Comparison of ENCODE assay signal across 10 cellular contexts in the genomic region with DNA sequence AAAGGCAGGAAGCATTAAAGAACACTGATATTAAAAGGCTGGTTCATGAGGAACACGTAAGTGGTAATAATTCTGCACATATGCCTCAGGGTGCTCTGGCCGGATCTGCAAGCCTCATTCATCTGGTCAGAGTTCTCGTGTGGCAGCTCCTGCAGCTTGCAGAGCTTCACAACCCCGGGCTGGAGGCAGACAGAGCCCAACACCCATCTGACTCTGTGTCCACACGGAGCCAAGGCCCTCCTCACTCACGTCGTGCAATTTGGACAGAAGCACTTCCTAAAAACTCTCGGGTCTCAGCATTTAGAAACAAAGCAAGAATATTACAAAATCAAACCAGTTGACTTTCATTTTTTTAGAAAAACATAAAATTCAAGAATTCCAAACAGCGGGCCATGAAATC.
DNase-seq lines count a peak whose midpoint lies in the region; ATAC-seq and TF ChIP-seq lines count a peak whose summit lies in the region.
"Had no signal": no experiment of that assay in that cellular context is flagged by ENCODE, and none has a peak within 500 bp of the region (broad histone marks: within the 10 kb centered on the region; RNA-seq: fewer than 3 reads in every experiment).

No MANE protein-coding gene starts in this region.

- TF ChIP-seq CTCF in left lung (IDR thresholded peaks at IDR 0.05) (no peak), tibial nerve (IDR thresholded peaks at IDR 0.05) (no peak), progenitor cell of endocrine pancreas (IDR thresholded peaks at IDR 0.05; ENCODE audit: unreplicated experiment) (no peak)

- ATAC-seq in left lung (peak; percentile 88), HG03108 (IDR thresholded peaks at IDR 0.05; ENCODE audit: unreplicated experiment) (no peak)
- no peak for ATAC-seq in stimulated activated naive CD8-positive, alpha-beta T cell treated with anti-CD3 and anti-CD28 coated beads, Interleukin-15, Interleukin-2, amounts not matched to agents 100 U/mL and 50 U/mL, for 24 hours

- TF ChIP-seq POLR2A in tibial nerve (IDR thresholded peaks at IDR 0.05), result no peak

- no peak overlapping the region for H3K4me3 Mint-ChIP-seq in dendritic cell treated with granulocyte-macrophage colony-stimulating factor and Interleukin-4, amounts not matched to agents 40 ng/mL and 50 ng/mL, for 4 days
- no peak overlapping the region for H3K4me3 Mint-ChIP-seq in progenitor cell of endocrine pancreas (ENCODE audit: low read depth)

- no peaks in the 10 kb centered on the region for H3K9me3 ChIP-seq in left lung
- no peaks in the 10 kb centered on the region for H3K9me3 ChIP-seq in tibial nerve

- DNase-seq in NOMO-1 (lab: John Stamatoyannopoulos, UW; ENCODE audit: unreplicated experiment in 2 of 2) (peak; percentile 92 to 94), left lung (peak in 1 of 2 donors; percentile 82), tibial nerve (ENCODE audit: low spot score in 2 of 2) (peak; percentile 41 to 71), progenitor cell of endocrine pancreas (ENCODE audit: low spot score, unreplicated experiment) (no peak), NCI-H2196 (lab: John Stamatoyannopoulos, UW; ENCODE audit: unreplicated experiment) (no peak)
- DNase-seq in stimulated activated naive CD8-positive, alpha-beta T cell treated with anti-CD3 and anti-CD28 coated beads, Interleukin-15, Interleukin-2, amounts not matched to agents 100 U/mL and 50 U/mL, for 24 hours, result no peak
- DNase-seq: activated gamma-delta T cell treated with Interleukin-2 at 50 U/mL for 16 hours, NCI-H524 treated with DMSO at 0.1 percent for 48 hours had no signal

- TF ChIP-seq EP300 in tibial nerve (IDR thresholded peaks at IDR 0.05), result peak in 1 of 2 donors; percentile 68

- peaks cover 7% of the 10 kb centered on the region for H3K36me3 Mint-ChIP-seq in dendritic cell treated with granulocyte-macrophage colony-stimulating factor and Interleukin-4, amounts not matched to agents 40 ng/mL and 50 ng/mL, for 4 days (ENCODE audit: low read depth)
- no peaks in the 10 kb centered on the region for H3K36me3 Mint-ChIP-seq in progenitor cell of endocrine pancreas (ENCODE audit: insufficient read depth)

- WGBS in tibial nerve, 2 donors, result 14 to 21% methylated on average over 9 of the region's 9 CpGs

- peaks cover 4 to 31% of the 10 kb centered on the region in 2 donors for H3K4me1 ChIP-seq in left lung
- peaks cover 0 to 69% (median 19%) of the 10 kb centered on the region in 4 donors for H3K4me1 ChIP-seq in tibial nerve

- H3K4me1 Mint-ChIP-seq in dendritic cell treated with granulocyte-macrophage colony-stimulating factor and Interleukin-4, amounts not matched to agents 40 ng/mL and 50 ng/mL, for 4 days (ENCODE audit: low read depth), result peaks cover 38% of the 10 kb centered on the region
- H3K4me1 Mint-ChIP-seq in progenitor cell of endocrine pancreas (ENCODE audit: low read depth), result no peaks in the 10 kb centered on the region

- peak overlapping the region; percentile 55 for H3K27ac Mint-ChIP-seq in dendritic cell treated with granulocyte-macrophage colony-stimulating factor and Interleukin-4, amounts not matched to agents 40 ng/mL and 50 ng/mL, for 4 days
- no peak overlapping the region for H3K27ac Mint-ChIP-seq in progenitor cell of endocrine pancreas

- no peaks in the 10 kb centered on the region for H3K36me3 ChIP-seq in left lung
- H3K36me3 ChIP-seq in tibial nerve, result no peaks in the 10 kb centered on the region

- H3K27me3 Mint-ChIP-seq in dendritic cell treated with granulocyte-macrophage colony-stimulating factor and Interleukin-4, amounts not matched to agents 40 ng/mL and 50 ng/mL, for 4 days, result no peaks in the 10 kb centered on the region
- no peaks in the 10 kb centered on the region for H3K27me3 Mint-ChIP-seq in progenitor cell of endocrine pancreas

- H3K27me3 ChIP-seq in left lung (no peaks in the 10 kb centered on the region), tibial nerve (no peaks in the 10 kb centered on the region)

- H3K9me3 Mint-ChIP-seq in dendritic cell treated with granulocyte-macrophage colony-stimulating factor and Interleukin-4, amounts not matched to agents 40 ng/mL and 50 ng/mL, for 4 days, result no peaks in the 10 kb centered on the region
- H3K9me3 Mint-ChIP-seq in progenitor cell of endocrine pancreas (ENCODE audit: low read depth), result no peaks in the 10 kb centered on the region

- no peak overlapping the region for H3K4me3 ChIP-seq in left lung
- no peak overlapping the region for H3K4me3 ChIP-seq in tibial nerve

- intact Hi-C loops in dendritic cell treated with granulocyte-macrophage colony-stimulating factor and Interleukin-4, amounts not matched to agents 40 ng/mL and 50 ng/mL, for 4 days (cut with micrococcal nuclease), result no loop called here
- intact Hi-C loops in left lung (cut with DNase I), result no loop called here

- peak overlapping the region; percentile 40 to 53 for H3K27ac ChIP-seq in left lung
- peak overlapping the region; percentile 17 to 82 (median 68) for H3K27ac ChIP-seq in tibial nerve

Comparison
In these comparisons a context has a peak if more than half of its experiments do, and no peak if none do; other contexts are left out.
1. DNase-seq: peak in NOMO-1 (2 of 2) and tibial nerve (2 of 2); none in progenitor cell of endocrine pancreas (single experiment), NCI-H2196 (single experiment) and stimulated activated naive CD8-positive, alpha-beta T cell treated with anti-CD3 and anti-CD28 coated beads, Interleukin-15, Interleukin-2, amounts not matched to agents 100 U/mL and 50 U/mL, for 24 hours (single experiment).